In the genomic region with DNA sequence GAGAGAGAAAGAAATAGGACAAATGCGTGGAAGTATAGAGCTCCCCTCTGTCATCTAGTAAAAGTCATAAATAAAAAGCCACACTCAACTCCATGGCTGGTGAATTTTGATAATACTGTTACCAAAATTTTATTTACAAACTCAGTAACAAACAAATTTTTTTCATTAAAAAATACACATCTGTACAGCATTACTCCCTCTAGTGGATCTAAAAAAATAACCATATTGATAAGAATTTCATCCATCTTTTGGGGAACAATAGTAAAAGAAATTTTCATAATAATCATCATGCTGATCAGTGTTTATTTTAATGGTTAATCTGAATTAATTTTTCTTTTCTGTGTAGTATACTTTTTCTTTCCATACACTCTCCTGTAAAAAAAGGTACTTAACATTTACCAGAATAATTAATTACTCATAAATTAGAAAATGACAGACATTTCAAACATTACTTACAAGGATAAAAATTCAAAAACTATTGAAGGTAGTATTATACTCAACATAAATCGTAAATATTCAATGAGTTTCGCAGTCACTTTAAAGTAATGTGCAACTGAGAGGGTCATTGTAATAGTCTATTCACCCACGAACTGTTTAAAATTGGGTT, we compare ENCODE assay signal across 10 cellular contexts.
DNase-seq lines count a peak whose midpoint lies in the region; ATAC-seq, FAIRE-seq and TF ChIP-seq lines count a peak whose summit lies in the region.
"Had no signal": no experiment of that assay in that cellular context is flagged by ENCODE, and none has a peak within 500 bp of the region (broad histone marks: within the 10 kb centered on the region; RNA-seq: fewer than 3 reads in every experiment).

No MANE protein-coding gene starts in this region.

- no peaks in the 10 kb centered on the region for H3K23me2 ChIP-seq in H9 (ENCODE audit: insufficient read length, low read depth, low read length, poor library complexity, severe bottlenecking)

- peak overlapping the region; percentile 38 for H3K4me2 ChIP-seq in A549
- H3K4me2 ChIP-seq in H9 (ENCODE audit: insufficient read depth, insufficient read length, low read length), result no peak overlapping the region
- no peak overlapping the region for H3K4me2 ChIP-seq in SU-DHL-6 (ENCODE audit: low read depth, low read length, poor library complexity, severe bottlenecking)

- CTCF ChIA-PET in A549 (lab: Yijun Ruan, JAX), result interaction anchor here (0.8 to 3.2 kb wide), 59 partner anchors 10 to 622 kb away, joined by 3 to 84 read pairs (median 4); partner anchors contain the start of gene KCTD15

- TF ChIP-seq EP300 in A549 (IDR thresholded peaks at IDR 0.05) (no peak), gastroesophageal sphincter (IDR thresholded peaks at IDR 0.05) (no peak)

- H2AK5ac ChIP-seq in H9 (ENCODE audit: insufficient read length, low read length), result no peak overlapping the region

- TF ChIP-seq POLR2A in A549 (IDR thresholded peaks at IDR 0.05; ENCODE audit: low read length) (no peak), gastroesophageal sphincter (IDR thresholded peaks at IDR 0.05) (no peak)

- H3K14ac ChIP-seq in H9 (ENCODE audit: insufficient read depth, low read length), result no peak overlapping the region

- no peak overlapping the region for H2BK5ac ChIP-seq in H9 (ENCODE audit: insufficient read length, low read length)

- no peak overlapping the region for H2BK15ac ChIP-seq in H9 (ENCODE audit: low read depth, low read length)

- H3K9me3 Mint-ChIP-seq in H9, result peaks cover 3% of the 10 kb centered on the region in 2 experiments; a peak in 2 of 5 replicates
- no peaks in the 10 kb centered on the region for H3K9me3 Mint-ChIP-seq in activated CD4-positive, alpha-beta T cell treated with anti-CD3 and anti-CD28 coated beads, Interleukin-2, amount 10 ng/mL, durations not matched to agents 24 days and 14 days

- no peak overlapping the region for H2AFZ ChIP-seq in H9 (ENCODE audit: low read length)
- no peak overlapping the region for H2AFZ ChIP-seq in SU-DHL-6 (ENCODE audit: low read depth, low read length, severe bottlenecking)

- H3K4me1 ChIP-seq in A549 (peaks cover 10% of the 10 kb centered on the region; the same call in 2 of the 3 replicates), H9 (ENCODE audit: insufficient read depth, low read length) (no peaks in the 10 kb centered on the region), gastroesophageal sphincter (no peaks in the 10 kb centered on the region)

- no peak overlapping the region for H2BK120ac ChIP-seq in H9 (ENCODE audit: low read depth, low read length, poor library complexity, severe bottlenecking)

- POLR2A ChIA-PET in A549 (lab: Yijun Ruan, JAX), result interaction anchor here (1.0 to 1.4 kb wide), 3 partner anchors 201 to 221 kb away, joined by 3 to 4 read pairs (median 3); no protein-coding TSS in a partner anchor

- no peak overlapping the region for H4K8ac ChIP-seq in H9 (replicated peaks; ENCODE audit: insufficient read length, low read depth, low read length)

- no peaks in the 10 kb centered on the region for H3K9me2 ChIP-seq in SU-DHL-6 (replicated peaks; ENCODE audit: insufficient read depth, low read length)

- H3K27me3 Mint-ChIP-seq in H9 (ENCODE audit: low read depth), result no peaks in the 10 kb centered on the region
- peaks cover 9% of the 10 kb centered on the region for H3K27me3 Mint-ChIP-seq in activated CD4-positive, alpha-beta T cell treated with anti-CD3 and anti-CD28 coated beads, Interleukin-2, amount 10 ng/mL, durations not matched to agents 24 days and 14 days

- H3K27me3 ChIP-seq in H9 (ENCODE audit: insufficient read depth, low read length) (no peaks in the 10 kb centered on the region), SU-DHL-6 (ENCODE audit: low read length) (no peaks in the 10 kb centered on the region), gastroesophageal sphincter (peaks cover 25% of the 10 kb centered on the region)

- no peaks in the 10 kb centered on the region for H3K79me1 ChIP-seq in H9 (ENCODE audit: insufficient read depth, low read depth, low read length, poor library complexity, severe bottlenecking)

- no peak overlapping the region for H3K9ac ChIP-seq in H9 (ENCODE audit: extremely low read depth, insufficient read length, low read length)
- H3K9ac ChIP-seq in SU-DHL-6 (ENCODE audit: low read length), result no peak overlapping the region

- WGBS in A549 (ENCODE audit: missing lambda C conversion rate), result 13% methylated on average over 4 of the region's 4 CpGs
- WGBS in H9 (ENCODE audit: extremely low coverage, insufficient read length, low lambda C conversion rate), result no CpG with 5 or more reads among the region's 4 CpGs
- 38 to 41% methylated on average over 4 of the region's 4 CpGs for WGBS in gastroesophageal sphincter (ENCODE audit: low coverage in 1 of 2), 2 donors

- no peak overlapping the region for H4K91ac ChIP-seq in H9 (ENCODE audit: insufficient read length, low read depth, low read length)

- no peak overlapping the region for H3T11ph ChIP-seq in H9 (ENCODE audit: low read length)

- no peaks in the 10 kb centered on the region for H3F3A ChIP-seq in SU-DHL-6 (ENCODE audit: insufficient read depth)

- FAIRE-seq in A549 (lab: Jason Lieb, UNC), result no peak

- H3K18ac ChIP-seq in H9 (ENCODE audit: insufficient read length, low read depth, low read length), result no peak overlapping the region

- H3K4ac ChIP-seq in H9 (ENCODE audit: low read depth, low read length), result no peak overlapping the region

- ATAC-seq in A549 (peak in 1 of 2 experiments; percentile 38; a peak in 1 of 6 replicates), gastroesophageal sphincter (no peak)

- H3K23ac ChIP-seq in H9 (ENCODE audit: insufficient read length, low read depth, low read length), result no peak overlapping the region

- no peak overlapping the region for H4K5ac ChIP-seq in H9 (ENCODE audit: insufficient read length, low read depth, low read length)

- TF ChIP-seq RAD21 in A549 (conservative IDR thresholded peaks at IDR 0.05 in 1 of 2, IDR thresholded peaks at IDR 0.05 in 1 of 2), result peak; percentile 58 to 73

- peak; percentile 16 to 44 for DNase-seq in A549 (ENCODE audit: low read depth in 1 of 2, low spot score in 1 of 2)
- no peak for DNase-seq in H9
- no peak for DNase-seq in T-helper 9 cell
- DNase-seq in activated CD4-positive, alpha-beta T cell treated with anti-CD3 and anti-CD28 coated beads, Interleukin-2, amount 10 ng/mL, durations not matched to agents 24 days and 14 days, result no peak
- DNase-seq in DMS 273 (lab: John Stamatoyannopoulos, UW; ENCODE audit: unreplicated experiment), result no peak
- no peak for DNase-seq in NCI-H2081 (lab: John Stamatoyannopoulos, UW)
- DNase-seq: EL, NCI-H146 had no signal

- no peak overlapping the region for H3K27ac Mint-ChIP-seq in H9
- no peak overlapping the region for H3K27ac Mint-ChIP-seq in activated CD4-positive, alpha-beta T cell treated with anti-CD3 and anti-CD28 coated beads, Interleukin-2, amount 10 ng/mL, durations not matched to agents 24 days and 14 days

- H3K9me3 ChIP-seq in A549 (peaks cover 2% of the 10 kb centered on the region; the same call in 1 of the 3 replicates), H9 (ENCODE audit: control insufficient read depth, low read depth, low read length) (no peaks in the 10 kb centered on the region), SU-DHL-6 (ENCODE audit: insufficient read depth, low read length) (no peaks in the 10 kb centered on the region), gastroesophageal sphincter (no peaks in the 10 kb centered on the region)

- H3K79me2 ChIP-seq in H9 (ENCODE audit: insufficient read depth, low read length), result no peaks in the 10 kb centered on the region
- H3K79me2 ChIP-seq in SU-DHL-6 (ENCODE audit: insufficient read depth, low read length), result no peaks in the 10 kb centered on the region

- H3K36me3 ChIP-seq in SU-DHL-6 (ENCODE audit: low read length) (no peaks in the 10 kb centered on the region), gastroesophageal sphincter (no peaks in the 10 kb centered on the region)

- TF ChIP-seq CTCF in A549 (IDR thresholded peaks at IDR 0.05) (peak; percentile 82), H9 (conservative IDR thresholded peaks at IDR 0.05) (peak; percentile 49; the same call in 2 of the 3 replicates), SU-DHL-6 (IDR thresholded peaks at IDR 0.05; ENCODE audit: insufficient read depth, low read length, poor library complexity, severe bottlenecking) (peak; percentile 23), gastroesophageal sphincter (IDR thresholded peaks at IDR 0.05) (peak; percentile 7 to 38 (median 30))

- intact Hi-C loops in activated CD4-positive, alpha-beta T cell treated with anti-CD3 and anti-CD28 coated beads, Interleukin-2, amount 10 ng/mL, durations not matched to agents 24 days and 14 days (cut with micrococcal nuclease), result loop anchor here (5.0 kb wide), 1 partner anchor 222 kb away; no protein-coding TSS in a partner anchor

- no peaks in the 10 kb centered on the region for H4K20me1 ChIP-seq in H9 (ENCODE audit: control insufficient read depth, insufficient read depth, insufficient read length)
- H4K20me1 ChIP-seq in SU-DHL-6 (ENCODE audit: low read depth, low read length), result no peaks in the 10 kb centered on the region

- no peaks in the 10 kb centered on the region for H3K36me3 Mint-ChIP-seq in H9 (ENCODE audit: insufficient read depth in 1 of 3, low read depth in 3 of 3)
- H3K36me3 Mint-ChIP-seq in activated CD4-positive, alpha-beta T cell treated with anti-CD3 and anti-CD28 coated beads, Interleukin-2, amount 10 ng/mL, durations not matched to agents 24 days and 14 days (ENCODE audit: low read depth), result no peaks in the 10 kb centered on the region

- H3K56ac ChIP-seq in H9 (ENCODE audit: insufficient read length, low read depth, low read length), result no peak overlapping the region

- H3K4me1 Mint-ChIP-seq in H9, result peaks cover 5% of the 10 kb centered on the region in 2 experiments; a peak in 3 of 4 replicates
- no peaks in the 10 kb centered on the region for H3K4me1 Mint-ChIP-seq in activated CD4-positive, alpha-beta T cell treated with anti-CD3 and anti-CD28 coated beads, Interleukin-2, amount 10 ng/mL, durations not matched to agents 24 days and 14 days

- H3K27ac ChIP-seq in A549, result no peak overlapping the region
- H3K27ac ChIP-seq in H9 (ENCODE audit: insufficient read length, low read depth, low read length), result no peak overlapping the region
- no peak overlapping the region for H3K27ac ChIP-seq in SU-DHL-6 (ENCODE audit: low read depth, low read length)
- H3K27ac ChIP-seq in gastroesophageal sphincter, result no peak overlapping the region

- no peak overlapping the region for H3K4me3 Mint-ChIP-seq in H9
- no peak overlapping the region for H3K4me3 Mint-ChIP-seq in activated CD4-positive, alpha-beta T cell treated with anti-CD3 and anti-CD28 coated beads, Interleukin-2, amount 10 ng/mL, durations not matched to agents 24 days and 14 days

- H2BK20ac ChIP-seq in H9 (ENCODE audit: low read depth, low read length, poor library complexity, severe bottlenecking), result no peak overlapping the region

- H3K4me3 ChIP-seq in A549 (peak overlapping the region; percentile 3; the same call in 2 of the 3 replicates), SU-DHL-6 (ENCODE audit: insufficient read depth, low read length, poor library complexity, severe bottlenecking) (no peak overlapping the region), gastroesophageal sphincter (no peak overlapping the region)

- H2BK12ac ChIP-seq in H9 (ENCODE audit: insufficient read length, low read depth, low read length), result no peak overlapping the region

TF ChIP-seq in A549, 52 proteins besides CTCF, POLR2A, EP300 and RAD21 (continues in another document):
- no peak for TF ChIP-seq NFE2L2 (conservative IDR thresholded peaks at IDR 0.05; ENCODE audit: low read length)

Comparison
In these comparisons a context has a peak if more than half of its experiments do, and no peak if none do; other contexts are left out.
1. DNase-seq: peak in A549 (2 of 2); none in H9 (single experiment), T-helper 9 cell (single experiment), activated CD4-positive, alpha-beta T cell treated with anti-CD3 and anti-CD28 coated beads, Interleukin-2, amount 10 ng/mL, durations not matched to agents 24 days and 14 days (single experiment), DMS 273 (single experiment) and NCI-H2081 (0 of 2).
2. CTCF ChIP-seq: peak in every context shown above with its lines; median percentile 82 in A549; 49 in H9; 30 in gastroesophageal sphincter; 23 in SU-DHL-6.